Comparison of ENCODE assay signal across 8 cellular contexts in the genomic region with DNA sequence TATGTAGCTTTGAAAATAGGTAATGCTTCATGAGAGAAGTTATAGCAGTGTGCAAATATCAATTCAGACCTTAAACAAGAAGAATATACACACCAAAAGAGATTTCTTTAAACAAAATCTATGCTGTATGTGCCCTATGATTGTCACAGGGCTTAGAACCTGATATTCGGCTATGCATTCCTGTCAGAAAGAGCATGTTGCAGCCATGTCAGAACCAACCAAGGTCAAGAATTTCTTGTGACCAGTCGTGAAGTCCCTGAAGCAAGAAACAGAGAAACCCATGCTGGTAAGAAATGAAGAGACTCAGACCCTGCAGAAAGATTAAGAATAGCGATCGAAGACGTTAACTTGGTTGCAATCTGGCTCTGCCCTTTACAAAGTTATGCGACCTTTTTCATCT.
A peak's percentile ranks its signal among the peaks of the same experiment; 100 is the strongest.
DNase-seq lines count a peak whose midpoint lies in the region; ATAC-seq and TF ChIP-seq lines count a peak whose summit lies in the region.

No MANE protein-coding gene starts in this region.

- no peak for ATAC-seq in HG02840 (IDR thresholded peaks at IDR 0.05; ENCODE audit: low FRiP score, unreplicated experiment)
- no peak for ATAC-seq in GM18517 (IDR thresholded peaks at IDR 0.05; ENCODE audit: unreplicated experiment)
- ATAC-seq in GM19351 (IDR thresholded peaks at IDR 0.05; ENCODE audit: unreplicated experiment): no peak

- DNase-seq in BE2C: no peak
- peak; percentile 27 for DNase-seq in KBM-7
- peak; percentile 0 to 5 for DNase-seq in cardiac fibroblast (ENCODE audit: low read depth in 2 of 2)
- peak; percentile 3 for DNase-seq in myocyte (ENCODE audit: low read depth)
- no peak for DNase-seq in NCI-H187 (lab: John Stamatoyannopoulos, UW)

- in situ Hi-C loops in KBM-7 (cut with MboI; ENCODE audit: low pct_unique_long_range_greater_than_20kb, low sequenced_read_pairs): no loop called here

- no peaks in the 10 kb centered on the region for H3K36me3 ChIP-seq in BE2C

- H3K4me3 ChIP-seq in BE2C (ENCODE audit: low read depth, low read length) (peak overlapping the region; percentile 82), cardiac fibroblast (replicated peaks in 1 of 2; ENCODE audit: low read depth in 2 of 2, low read length in 2 of 2) (peak overlapping the region in 1 of 2 donors; percentile 66)

- H3K9me3 ChIP-seq in BE2C: no peaks in the 10 kb centered on the region

- H3K27me3 ChIP-seq in BE2C: no peaks in the 10 kb centered on the region

- TF ChIP-seq CTCF in BE2C (IDR thresholded peaks at IDR 0.05; ENCODE audit: low read depth, low read length): no peak
- TF ChIP-seq CTCF in cardiac fibroblast (IDR thresholded peaks at IDR 0.05; ENCODE audit: low read depth, low read length): no peak

- H3K4me1 ChIP-seq in BE2C: no peaks in the 10 kb centered on the region

Comparison
In these comparisons a context has a peak if more than half of its experiments do, and no peak if none do; other contexts are left out.
1. DNase-seq: peak in KBM-7 (single experiment), cardiac fibroblast (2 of 2) and myocyte (single experiment); none in BE2C (single experiment) and NCI-H187 (0 of 2).